In the genomic region with DNA sequence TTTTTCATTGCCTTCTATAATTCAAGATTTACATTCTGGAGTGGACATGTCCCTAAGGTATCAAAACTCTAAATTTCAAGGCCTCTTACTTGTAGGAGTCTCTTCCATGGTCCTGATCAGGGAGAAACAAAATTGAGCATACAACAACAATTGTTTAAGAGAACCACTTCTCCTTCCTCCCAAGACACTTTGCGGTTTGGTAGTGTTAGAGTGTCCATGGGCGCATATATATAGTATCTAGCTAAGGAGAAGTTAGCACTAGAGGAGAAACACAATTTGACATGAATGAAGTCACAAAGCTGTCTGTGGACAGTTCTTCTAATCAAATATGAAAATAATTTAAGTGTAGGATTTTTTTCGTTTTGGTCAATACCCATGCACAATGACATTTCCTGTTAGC, we compare ENCODE assay signal across 20 cellular contexts.
"Had no signal": no experiment of that assay in that cellular context is flagged by ENCODE, and none has a peak within 500 bp of the region (broad histone marks: within the 10 kb centered on the region; RNA-seq: fewer than 3 reads in every experiment).

No MANE protein-coding gene starts in this region.

- ATAC-seq: activated CD8-positive, alpha-beta T cell treated with anti-CD3 and anti-CD28 coated beads for 36 hours; Right ventricle myocardium inferior had no signal

- DNase-seq: activated CD4-positive, alpha-beta T cell treated with anti-CD3 and anti-CD28 coated beads, Interleukin-2, amount 10 ng/mL, durations not matched to agents 24 days and 14 days; activated CD4-positive, alpha-beta T cell treated with anti-CD3 and anti-CD28 coated beads, Interleukin-2, amount 50 U/mL, for 4 hours; activated CD8-positive, alpha-beta T cell treated with anti-CD3 and anti-CD28 coated beads for 36 hours; activated gamma-delta T cell; activated naive CD4-positive, alpha-beta T cell treated with Interleukin-2 at 50 U/mL for 16 hours; activated naive CD8-positive, alpha-beta T cell treated with anti-CD3 and anti-CD28 coated beads, Interleukin-2, amount 10 ng/mL, durations not matched to agents 7 days and 5 days; activated T-cell treated with anti-CD3 and anti-CD28 coated beads, Interleukin-2, amount 50 U/mL, for 1 hour; Kasumi-1; KG1; MG63; NCI-H1048; NCI-H1436 treated with DMSO at 0.1 percent for 48 hours; NCI-H1694 treated with DMSO at 0.1 percent for 48 hours; NCI-H2029; NCI-H345; NCI-H524 treated with DMSO at 0.1 percent for 48 hours; PC-9; SIG-M5; T1000 had no signal
